8 cellular contexts compared by ENCODE assay signal in the genomic region with DNA sequence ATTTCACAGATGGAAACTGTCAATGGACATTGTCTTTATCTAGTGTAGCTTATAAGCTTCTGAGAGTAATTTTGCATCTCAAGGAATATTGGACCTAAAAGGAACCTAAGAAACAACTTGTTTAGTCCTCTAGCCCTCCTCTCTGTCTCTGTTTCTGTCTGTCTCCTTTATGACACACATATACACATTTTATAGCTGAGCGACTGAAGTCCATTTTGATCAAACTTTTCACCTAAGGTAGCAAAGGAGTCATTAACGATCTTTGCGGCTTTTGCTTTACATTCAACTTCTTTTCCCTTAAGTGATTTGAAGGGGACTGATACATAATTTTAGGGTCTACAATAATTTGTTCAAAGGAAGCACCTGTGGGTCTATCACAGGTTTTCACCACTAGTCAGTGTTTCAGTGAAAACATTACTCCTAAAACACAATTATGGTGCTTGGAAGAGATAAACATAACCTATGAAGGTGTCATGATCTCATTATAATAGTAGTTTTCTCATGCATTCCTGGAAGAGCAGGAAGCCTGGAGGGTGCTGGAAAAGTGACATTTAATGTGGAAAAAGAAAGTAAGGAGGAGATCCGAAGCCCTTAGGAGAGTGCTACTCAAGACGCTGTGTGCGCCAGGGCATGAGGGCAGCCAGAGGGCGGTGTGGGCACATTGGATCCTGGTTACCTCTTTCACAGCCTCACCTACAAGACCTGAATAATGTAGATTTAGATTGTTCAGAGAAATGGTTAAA.
DNase-seq lines count a peak whose midpoint lies in the region; ATAC-seq and TF ChIP-seq lines count a peak whose summit lies in the region.

No MANE protein-coding gene starts in this region.

- in situ Hi-C loops in IMR-90 (cut with MboI; ENCODE audit: low sequenced_read_pairs), result no loop called here

- no peaks in the 10 kb centered on the region for H3K36me3 ChIP-seq in IMR-90 (ENCODE audit: control insufficient read depth, insufficient read depth, low read length)
- no peaks in the 10 kb centered on the region for H3K36me3 ChIP-seq in colonic mucosa
- H3K36me3 ChIP-seq in mesenchymal stem cell (ENCODE audit: control insufficient read depth in 1 of 2, insufficient read depth in 2 of 2, low read depth in 1 of 2, low read length in 2 of 2), result no peaks in the 10 kb centered on the region
- H3K36me3 ChIP-seq in suprapubic skin, result no peaks in the 10 kb centered on the region

- H2BK5ac ChIP-seq in IMR-90 (ENCODE audit: low read depth, low read length, poor library complexity, severe bottlenecking) (no peak overlapping the region), mesenchymal stem cell (ENCODE audit: low read depth, low read length, poor library complexity, severe bottlenecking) (no peak overlapping the region)

- no peak overlapping the region for H2BK20ac ChIP-seq in IMR-90 (ENCODE audit: low read depth, low read length)

- H2AK5ac ChIP-seq in IMR-90 (ENCODE audit: low read depth, low read length) (no peak overlapping the region), mesenchymal stem cell (ENCODE audit: low read length, severe bottlenecking) (no peak overlapping the region)

- DNase-seq in GM03348 (ENCODE audit: low spot score) (peak; percentile 48), IMR-90 (peak; percentile 40), colonic mucosa (peak; percentile 70), mesenchymal stem cell (peak; percentile 51), GF-D8 (lab: John Stamatoyannopoulos, UW) (no peak), suprapubic skin (ENCODE audit: low spot score in 2 of 2) (no peak)
- peak; percentile 34 to 39 for DNase-seq in activated CD4-positive, alpha-beta T cell treated with anti-CD3 and anti-CD28 coated beads for 24 hours (ENCODE audit: low read depth in 2 of 2)
- peak in 5 of 6 experiments; percentile 16 to 58 (median 40) for DNase-seq in stimulated activated naive CD4-positive, alpha-beta T cell (lab: John Stamatoyannopoulos, UW)

- TF ChIP-seq RAD21 in IMR-90 (IDR thresholded peaks at IDR 0.05; ENCODE audit: low read length), result peak; percentile 74

- H2BK12ac ChIP-seq in mesenchymal stem cell (ENCODE audit: low read length in 2 of 2), result no peak overlapping the region

- no peak for ATAC-seq in IMR-90 (ENCODE audit: low read depth)

- no peak overlapping the region for H3K56ac ChIP-seq in IMR-90 (ENCODE audit: extremely low read depth, insufficient read depth, low read length)

- WGBS in IMR-90 (ENCODE audit: extremely low coverage in 2 of 2, insufficient read length in 1 of 2), 2 experiments, result no CpG with 5 or more reads among the region's 7 CpGs
- WGBS in mesenchymal stem cell, result 76% methylated on average over 5 of the region's 7 CpGs
- WGBS in suprapubic skin, result 55% methylated on average over 7 of the region's 7 CpGs

- H4K91ac ChIP-seq in IMR-90 (ENCODE audit: insufficient read depth, low read depth, low read length), result no peak overlapping the region
- H4K91ac ChIP-seq in mesenchymal stem cell (ENCODE audit: low read length), result no peak overlapping the region

- no peaks in the 10 kb centered on the region for H3K4me1 ChIP-seq in IMR-90 (ENCODE audit: control insufficient read depth, insufficient read depth, low read length)
- H3K4me1 ChIP-seq in colonic mucosa, result no peaks in the 10 kb centered on the region
- H3K4me1 ChIP-seq in mesenchymal stem cell (ENCODE audit: control insufficient read depth, insufficient read depth, low read depth, low read length), result no peaks in the 10 kb centered on the region
- peaks cover 4% of the 10 kb centered on the region for H3K4me1 ChIP-seq in suprapubic skin

- POLR2A ChIA-PET in IMR-90 (lab: Charles Lee; ENCODE audit: unreplicated experiment), result interaction anchor here (1.0 kb wide), 1 partner anchor 55 kb away, joined by 4 read pairs; no protein-coding TSS in a partner anchor

- intact Hi-C loops in IMR-90 (cut with micrococcal nuclease), result loop anchor here (1.0 kb wide), 1 partner anchor 309 kb away; no protein-coding TSS in a partner anchor
- intact Hi-C loops in colonic mucosa (cut with DNase I), result loop anchor here (2.0 kb wide), 1 partner anchor 311 kb away; no protein-coding TSS in a partner anchor

- H3K14ac ChIP-seq in IMR-90 (replicated peaks; ENCODE audit: low read depth, low read length) (no peak overlapping the region), mesenchymal stem cell (ENCODE audit: low read length in 2 of 2) (no peak overlapping the region)

- H3K18ac ChIP-seq in IMR-90 (ENCODE audit: low read depth, low read length) (no peak overlapping the region), mesenchymal stem cell (ENCODE audit: low read depth in 1 of 2, low read length in 2 of 2) (no peak overlapping the region)

- H3K79me1 ChIP-seq in IMR-90 (ENCODE audit: low read depth in 1 of 2, low read length in 2 of 2) (no peaks in the 10 kb centered on the region), mesenchymal stem cell (replicated peaks; ENCODE audit: low read length, poor library complexity, severe bottlenecking) (no peaks in the 10 kb centered on the region)

- H3K27ac ChIP-seq in IMR-90 (ENCODE audit: insufficient read depth, low read length) (no peak overlapping the region), colonic mucosa (no peak overlapping the region), mesenchymal stem cell (ENCODE audit: low read length, poor library complexity, severe bottlenecking) (no peak overlapping the region), suprapubic skin (no peak overlapping the region)

- H2AK9ac ChIP-seq in IMR-90 (replicated peaks; ENCODE audit: low read depth, low read length, poor library complexity), result no peak overlapping the region

- no peak overlapping the region for H4K8ac ChIP-seq in IMR-90 (ENCODE audit: low read depth in 2 of 2, low read length in 2 of 2)
- no peak overlapping the region for H4K8ac ChIP-seq in mesenchymal stem cell (ENCODE audit: low read length)

- H2BK15ac ChIP-seq in IMR-90 (ENCODE audit: low read depth, low read length) (no peak overlapping the region), mesenchymal stem cell (ENCODE audit: low read depth, poor library complexity, severe bottlenecking) (no peak overlapping the region)

- H3K4me3 ChIP-seq in IMR-90 (ENCODE audit: insufficient read depth, low read depth, low read length), result no peak overlapping the region
- H3K4me3 ChIP-seq in colonic mucosa, result peak overlapping the region; percentile 9
- no peak overlapping the region for H3K4me3 ChIP-seq in mesenchymal stem cell (ENCODE audit: insufficient read depth in 1 of 2, low read depth in 1 of 2, low read length in 2 of 2)
- H3K4me3 ChIP-seq in suprapubic skin, result no peak overlapping the region

- TF ChIP-seq CTCF in IMR-90 (conservative IDR thresholded peaks at IDR 0.05; ENCODE audit: low read depth, low read length) (peak; percentile 58), colonic mucosa (IDR thresholded peaks at IDR 0.05) (peak; percentile 93), suprapubic skin (IDR thresholded peaks at IDR 0.05) (peak in 1 of 2 donors; percentile 54)

- no peak overlapping the region for H4K5ac ChIP-seq in IMR-90 (ENCODE audit: low read depth, low read length)

- dilution Hi-C loops in IMR-90 (cut with HindIII; ENCODE audit: low sequenced_read_pairs, unreplicated experiment), result no loop called here

- H2BK120ac ChIP-seq in IMR-90 (ENCODE audit: low read depth, low read length) (no peak overlapping the region), mesenchymal stem cell (ENCODE audit: low read depth, low read length) (no peak overlapping the region)

- no peak for TF ChIP-seq EP300 in suprapubic skin (IDR thresholded peaks at IDR 0.05)

- H3K4ac ChIP-seq in IMR-90 (ENCODE audit: low read depth, low read length) (no peak overlapping the region), mesenchymal stem cell (ENCODE audit: low read depth in 1 of 2, low read length in 2 of 2) (no peak overlapping the region)

- H3K9ac ChIP-seq in IMR-90 (ENCODE audit: low read depth, low read length), result no peak overlapping the region
- H3K9ac ChIP-seq in colonic mucosa (ENCODE audit: low read depth in 2 of 2, low read length in 2 of 2), result no peak overlapping the region
- no peak overlapping the region for H3K9ac ChIP-seq in mesenchymal stem cell (ENCODE audit: low read length)

- H3K9me3 ChIP-seq in IMR-90 (ENCODE audit: control insufficient read depth, insufficient read depth, low read length) (no peaks in the 10 kb centered on the region), colonic mucosa (no peaks in the 10 kb centered on the region), mesenchymal stem cell (ENCODE audit: control insufficient read depth, low read length) (no peaks in the 10 kb centered on the region), suprapubic skin (no peaks in the 10 kb centered on the region)

- BruUV-seq in IMR-90 (replicated peaks; lab: Mats Ljungman, UMichigan), result no TSS peak

- CTCF ChIA-PET in IMR-90 (lab: Yijun Ruan, JAX), result interaction anchor here (0.8 kb wide), 1 partner anchor 305 kb away, joined by 5 read pairs; no protein-coding TSS in a partner anchor

- H2AFZ ChIP-seq in IMR-90 (replicated peaks; ENCODE audit: low read length, poor library complexity) (no peak overlapping the region), mesenchymal stem cell (ENCODE audit: low read depth, low read length) (no peak overlapping the region)

- H3K4me2 ChIP-seq in IMR-90 (ENCODE audit: low read depth, low read length) (no peak overlapping the region), mesenchymal stem cell (ENCODE audit: low read length, poor library complexity, severe bottlenecking) (no peak overlapping the region)

- H3K27me3 ChIP-seq in IMR-90 (ENCODE audit: control insufficient read depth, insufficient read depth, low read length) (no peaks in the 10 kb centered on the region), colonic mucosa (no peaks in the 10 kb centered on the region), mesenchymal stem cell (ENCODE audit: control insufficient read depth in 1 of 2, insufficient read depth in 1 of 2, low read length in 2 of 2) (no peaks in the 10 kb centered on the region), suprapubic skin (no peaks in the 10 kb centered on the region)

- H3K9me1 ChIP-seq in IMR-90 (ENCODE audit: insufficient read depth, low read length), result no peaks in the 10 kb centered on the region

- no peak for TF ChIP-seq POLR2A in IMR-90 (IDR thresholded peaks at IDR 0.05; ENCODE audit: low read depth, low read length)
- TF ChIP-seq POLR2A in suprapubic skin (IDR thresholded peaks at IDR 0.05), result no peak

- no peaks in the 10 kb centered on the region for H4K20me1 ChIP-seq in IMR-90 (ENCODE audit: insufficient read depth, low read length)

- H3K23ac ChIP-seq in IMR-90 (ENCODE audit: low read depth, low read length), result no peak overlapping the region
- H3K23ac ChIP-seq in mesenchymal stem cell (ENCODE audit: low read length in 2 of 2), result no peak overlapping the region

TF ChIP-seq in IMR-90, 13 proteins besides CTCF, POLR2A, EP300 and RAD21 (continues in another document):
- TF ChIP-seq NFE2L2 (IDR thresholded peaks at IDR 0.05; ENCODE audit: low read depth, low read length) (no peak), SMC3 (IDR thresholded peaks at IDR 0.05; ENCODE audit: low read depth, low read length) (peak; percentile 62), MAZ (IDR thresholded peaks at IDR 0.05; ENCODE audit: borderline replicate concordance, low read depth, low read length) (no peak), MAFK (IDR thresholded peaks at IDR 0.05; ENCODE audit: low read depth, low read length) (no peak), CEBPB (IDR thresholded peaks at IDR 0.05; ENCODE audit: low read depth, low read length) (no peak), CHD1 (IDR thresholded peaks at IDR 0.05; ENCODE audit: low read depth, low read length) (no peak), BHLHE40 (IDR thresholded peaks at IDR 0.05; ENCODE audit: low read depth, low read length) (no peak)

Comparison
In these comparisons a context has a peak if more than half of its experiments do, and no peak if none do; other contexts are left out.
1. DNase-seq: peak in GM03348 (single experiment), IMR-90 (single experiment), activated CD4-positive, alpha-beta T cell treated with anti-CD3 and anti-CD28 coated beads for 24 hours (2 of 2), colonic mucosa (single experiment), mesenchymal stem cell (single experiment) and stimulated activated naive CD4-positive, alpha-beta T cell (5 of 6); none in GF-D8 (single experiment) and suprapubic skin (0 of 2).